In genomic region chr6:13282393-13283069, GRCh38 we compare ENCODE assay signal across 1 cellular context.
TF ChIP-seq lines count a peak whose summit lies in the region.

No MANE protein-coding gene starts in this region.

TF ChIP-seq in WTC11, 78 proteins besides CTCF, POLR2A, EP300 and RAD21 (continued from another document):
- TF ChIP-seq ZSCAN18 (CRISPR knock-in tag; IDR thresholded peaks at IDR 0.05) (no peak), ZNF416 (CRISPR knock-in tag; IDR thresholded peaks at IDR 0.05) (no peak), ATF3 (CRISPR knock-in tag; conservative IDR thresholded peaks at IDR 0.05) (no peak), E2F4 (CRISPR knock-in tag; IDR thresholded peaks at IDR 0.05; ENCODE audit: borderline replicate concordance, low read depth) (no peak), ZNF671 (CRISPR knock-in tag; IDR thresholded peaks at IDR 0.05) (no peak), ZNF532 (CRISPR knock-in tag; IDR thresholded peaks at IDR 0.05; ENCODE audit: borderline replicate concordance) (no peak), ZNF281 (CRISPR knock-in tag; IDR thresholded peaks at IDR 0.05) (no peak), MXD4 (CRISPR knock-in tag; IDR thresholded peaks at IDR 0.05; ENCODE audit: borderline replicate concordance) (no peak), PREB (CRISPR knock-in tag; IDR thresholded peaks at IDR 0.05; ENCODE audit: borderline replicate concordance) (no peak)
